In the genomic region with DNA sequence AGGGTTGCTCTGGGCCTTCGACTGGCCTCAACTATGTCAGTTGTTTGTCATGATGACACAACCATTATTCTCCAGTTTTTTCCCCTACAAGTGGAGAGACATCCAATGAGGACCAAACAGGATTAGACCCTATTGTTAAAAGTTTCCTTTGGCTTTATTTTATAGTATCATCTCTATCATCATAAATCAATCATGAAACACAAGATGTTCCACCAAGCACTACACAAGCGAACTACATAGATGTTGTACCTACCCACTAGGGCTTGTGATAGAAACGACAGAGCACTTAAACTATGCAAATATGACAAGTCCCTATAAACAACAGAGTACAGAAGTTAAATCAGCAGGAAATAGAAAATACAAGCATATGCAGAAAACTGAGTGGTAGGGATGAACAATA, we compare ENCODE assay signal across 24 cellular contexts.
"Had no signal": no experiment of that assay in that cellular context is flagged by ENCODE, and none has a peak within 500 bp of the region (broad histone marks: within the 10 kb centered on the region; RNA-seq: fewer than 3 reads in every experiment).

No MANE protein-coding gene starts in this region.

- DNase-seq: Karpas-422; KG1; MM.1S; NCI-H1092 treated with DMSO at 0.1 percent for 48 hours; NCI-H1436; NCI-H187; NCI-H2029; NCI-H2081 treated with DMSO at 0.1 percent for 48 hours; NCI-H2171; NCI-H226; NCI-H446; NCI-H510A; NCI-H524 treated with DMSO at 0.1 percent for 48 hours; NCI-H69; NCI-H774; NK-92 treated with Interleukin-12 subunit alpha and Interleukin-12 subunit beta, amount 100 ng/mL, for 24 hours; PC-3; Peyer's patch; SHP77 treated with DMSO at 0.1 percent for 48 hours; SW 1271; T-cell had no signal

- H3K4me1 ChIP-seq: Peyer's patch had no signal

- H3K9me3 ChIP-seq: Peyer's patch, SJSA1 had no signal

- ATAC-seq: PC-3, Right ventricle myocardium inferior, T-cell had no signal

- H3K4me3 ChIP-seq: Peyer's patch, SJSA1, SK-N-MC had no signal

- H3K27me3 ChIP-seq: Peyer's patch, SJSA1 had no signal

- H3K36me3 ChIP-seq: Peyer's patch, SJSA1 had no signal

- H3K27ac ChIP-seq: Peyer's patch, SJSA1, SK-N-MC had no signal
